ENCODE assay signal across 2 cellular contexts in genomic region chr7:37201876-37202198, GRCh38.
TF ChIP-seq lines count a peak whose summit lies in the region.

No MANE protein-coding gene starts in this region.

TF ChIP-seq in GM23338, 12 proteins besides CTCF, POLR2A, EP300 and RAD21:
- TF ChIP-seq REST (IDR thresholded peaks at IDR 0.05; ENCODE audit: unreplicated experiment) (no peak), NANOG (IDR thresholded peaks at IDR 0.05; ENCODE audit: borderline replicate concordance) (no peak), STAT1 (IDR thresholded peaks at IDR 0.05; ENCODE audit: unreplicated experiment) (no peak), EZH2 (IDR thresholded peaks at IDR 0.05; ENCODE audit: low read depth, unreplicated experiment) (no peak), ZNF114 (CRISPR knock-in tag; IDR thresholded peaks at IDR 0.05) (no peak), ZNF462 (CRISPR knock-in tag; IDR thresholded peaks at IDR 0.05) (no peak), CREB1 (CRISPR knock-in tag; IDR thresholded peaks at IDR 0.05; ENCODE audit: low read depth) (no peak), POLR2AphosphoS5 (IDR thresholded peaks at IDR 0.05; ENCODE audit: low read depth) (no peak), ETS1 (IDR thresholded peaks at IDR 0.05) (no peak), ZNF331 (CRISPR knock-in tag; IDR thresholded peaks at IDR 0.05; ENCODE audit: low read depth) (no peak), EZH2phosphoT487 (IDR thresholded peaks at IDR 0.05; ENCODE audit: unreplicated experiment) (no peak), JUNB (IDR thresholded peaks at IDR 0.05; ENCODE audit: unreplicated experiment) (no peak)

TF ChIP-seq in neural cell, 6 proteins besides CTCF, POLR2A, EP300 and RAD21 (continued from another document):
- TF ChIP-seq REST (IDR thresholded peaks at IDR 0.05; ENCODE audit: borderline replicate concordance), result no peak
- no peak for TF ChIP-seq SMC3 (conservative IDR thresholded peaks at IDR 0.05; ENCODE audit: poor library complexity)
- TF ChIP-seq EZH2 (IDR thresholded peaks at IDR 0.05; ENCODE audit: borderline replicate concordance, insufficient read depth, low read length, poor library complexity, severe bottlenecking), result no peak
- TF ChIP-seq TAF1 (IDR thresholded peaks at IDR 0.05; ENCODE audit: low read depth), result no peak
- TF ChIP-seq MXI1 (conservative IDR thresholded peaks at IDR 0.05; ENCODE audit: poor library complexity, severe bottlenecking), result no peak
TF ChIP-seq in neural cell: peak in this region for 0.
